In the genomic region with DNA sequence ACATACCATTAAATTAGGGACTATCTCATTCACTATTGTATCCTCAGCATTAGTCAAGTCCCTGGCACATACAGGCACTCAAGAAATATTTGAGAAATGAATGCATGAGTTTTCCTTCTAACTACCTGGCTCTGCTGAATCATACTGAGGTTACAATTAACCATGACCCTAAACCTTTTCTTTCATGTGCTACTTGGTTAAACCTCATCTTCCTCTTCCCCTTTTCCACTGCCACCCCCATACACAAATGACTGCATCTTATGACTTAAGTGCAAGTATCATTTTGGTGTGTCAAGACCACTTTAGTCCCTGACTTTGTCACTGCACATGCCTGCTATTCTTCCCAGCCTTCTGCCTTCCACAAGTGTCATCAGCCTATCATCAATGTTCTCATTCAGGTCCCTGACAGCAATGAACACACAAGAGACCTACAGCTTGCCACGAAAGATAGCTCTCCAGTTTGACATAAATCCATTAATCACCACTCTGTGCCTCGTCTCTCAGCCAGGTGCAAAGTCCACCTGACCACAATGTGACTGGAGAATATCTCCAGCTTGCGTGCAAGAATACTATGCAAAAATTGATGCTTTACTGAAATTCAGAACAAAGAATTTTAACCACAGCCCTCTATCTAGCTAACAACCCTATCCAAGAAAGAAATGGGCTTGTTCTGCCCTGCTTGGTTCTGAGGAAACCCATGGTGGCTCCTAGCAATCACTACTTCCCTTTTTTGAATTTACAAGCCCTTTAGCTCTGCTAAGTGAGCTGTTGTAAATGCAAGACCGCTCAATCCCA, we compare ENCODE assay signal across 8 cellular contexts.
A peak's percentile ranks its signal among the peaks of the same experiment; 100 is the strongest.
DNase-seq lines count a peak whose midpoint lies in the region; FAIRE-seq and TF ChIP-seq lines count a peak whose summit lies in the region.

No MANE protein-coding gene starts in this region.

- peaks cover 84% of the 10 kb centered on the region for H3K79me2 ChIP-seq in GM23248 (ENCODE audit: insufficient read depth)
- H3K79me2 ChIP-seq in keratinocyte (ENCODE audit: control insufficient read depth, insufficient read depth, low read length) = peaks cover 71% of the 10 kb centered on the region

- no peaks in the 10 kb centered on the region for H3K9me3 ChIP-seq in GM23248 (ENCODE audit: low read depth)
- no peaks in the 10 kb centered on the region for H3K9me3 ChIP-seq in keratinocyte (ENCODE audit: control insufficient read depth, low read depth, low read length)
- no peaks in the 10 kb centered on the region for H3K9me3 ChIP-seq in MG63

- peaks cover 10% of the 10 kb centered on the region for H3K9me1 ChIP-seq in keratinocyte (ENCODE audit: control insufficient read depth, extremely low read depth, insufficient read depth, low read length)

- peak; percentile 77 for FAIRE-seq in keratinocyte (lab: Jason Lieb, UNC)

- H3K36me3 ChIP-seq in GM23248 (ENCODE audit: low read depth) (no peaks in the 10 kb centered on the region), keratinocyte (ENCODE audit: control insufficient read depth in 2 of 2, extremely low read depth in 1 of 2, insufficient read depth in 2 of 2, low read length in 2 of 2) (no peaks in the 10 kb centered on the region), MG63 (no peaks in the 10 kb centered on the region)

- H3K4me3 ChIP-seq in GM23248 (no peak overlapping the region), keratinocyte (ENCODE audit: control insufficient read depth in 2 of 3, extremely low read depth in 1 of 3, insufficient read depth in 2 of 3, low read depth in 1 of 3, low read length in 3 of 3) (peak overlapping the region in 1 of 3 experiments; percentile 45), MG63 (no peak overlapping the region)

- no peak overlapping the region for H3K4me3 Mint-ChIP-seq in activated CD4-positive, alpha-beta T cell treated with anti-CD3 and anti-CD28 coated beads, Interleukin-2, amount 10 ng/mL, durations not matched to agents 7 days and 5 days

- POLR2A ChIA-PET in activated CD4-positive, alpha-beta T cell treated with anti-CD3 and anti-CD28 coated beads, Interleukin-2, amount 10 ng/mL, durations not matched to agents 7 days and 5 days (lab: Charles Lee) = no interaction called here

- H2AFZ ChIP-seq in GM23248 (no peak overlapping the region), keratinocyte (ENCODE audit: control insufficient read depth, low read length) (no peak overlapping the region)

- H4K20me1 ChIP-seq in GM23248 (ENCODE audit: insufficient read depth) (peaks cover 37% of the 10 kb centered on the region; the same call in 1 of the 2 replicates), keratinocyte (ENCODE audit: control insufficient read depth, extremely low read depth, insufficient read depth, low read length) (peaks cover 14% of the 10 kb centered on the region)

- H3K4me1 Mint-ChIP-seq in activated CD4-positive, alpha-beta T cell treated with anti-CD3 and anti-CD28 coated beads, Interleukin-2, amount 10 ng/mL, durations not matched to agents 7 days and 5 days = peaks cover 53% of the 10 kb centered on the region

- peaks cover 59% of the 10 kb centered on the region for H3F3A ChIP-seq in GM23248 (ENCODE audit: insufficient read depth)

- WGBS in GM23248 (ENCODE audit: low coverage in 1 of 2, low lambda C conversion rate in 2 of 2, missing lambda C conversion rate in 2 of 2), 2 experiments = 81 to 93% methylated on average over 4 of the region's 4 CpGs

- H3K27me3 Mint-ChIP-seq in activated CD4-positive, alpha-beta T cell treated with anti-CD3 and anti-CD28 coated beads, Interleukin-2, amount 10 ng/mL, durations not matched to agents 7 days and 5 days = no peaks in the 10 kb centered on the region

- no peaks in the 10 kb centered on the region for H3K27me3 ChIP-seq in GM23248 (replicated peaks; ENCODE audit: insufficient read depth)
- no peaks in the 10 kb centered on the region for H3K27me3 ChIP-seq in keratinocyte (ENCODE audit: control insufficient read depth, extremely low read depth, insufficient read depth, low read length)
- H3K27me3 ChIP-seq in MG63 = no peaks in the 10 kb centered on the region

- H3K4me1 ChIP-seq in GM23248 (ENCODE audit: insufficient read depth) (peaks cover 48% of the 10 kb centered on the region), keratinocyte (ENCODE audit: control insufficient read depth, extremely low read depth, insufficient read depth, low read length) (peaks cover 51% of the 10 kb centered on the region)

- dilution Hi-C loops in keratinocyte (cut with MboI; ENCODE audit: extremely low pct_ligation_motif_present, low sequenced_read_pairs) = no loop called here

- DNase-seq in activated CD4-positive, alpha-beta T cell treated with anti-CD3 and anti-CD28 coated beads, Interleukin-2, amount 50 U/mL, for 48 hours = peak; percentile 27 to 54
- no peak for DNase-seq in activated CD4-positive, alpha-beta T cell treated with anti-CD3 and anti-CD28 coated beads, Interleukin-2, amount 10 ng/mL, durations not matched to agents 7 days and 5 days
- DNase-seq in GM23248 = peak; percentile 80
- peak; percentile 68 for DNase-seq in HuH-7.5 (ENCODE audit: low spot score)
- peak; percentile 79 for DNase-seq in SKM-1 (lab: John Stamatoyannopoulos, UW; ENCODE audit: unreplicated experiment)
- DNase-seq in keratinocyte (ENCODE audit: low read depth, low spot score) = peak; percentile 55
- DNase-seq in MG63 = no peak
- DNase-seq in ureter (ENCODE audit: low spot score) = no peak

- H3K27ac ChIP-seq in GM23248 (peak overlapping the region; percentile 37), keratinocyte (ENCODE audit: control insufficient read depth, insufficient read depth, low read length) (peak overlapping the region; percentile 56)

- in situ Hi-C loops in GM23248 (cut with MboI) = no loop called here

- H3K9me3 Mint-ChIP-seq in activated CD4-positive, alpha-beta T cell treated with anti-CD3 and anti-CD28 coated beads, Interleukin-2, amount 10 ng/mL, durations not matched to agents 7 days and 5 days = no peaks in the 10 kb centered on the region

- no peaks in the 10 kb centered on the region for H3K9me2 ChIP-seq in GM23248 (ENCODE audit: insufficient read depth)

- no peak overlapping the region for H3K27ac Mint-ChIP-seq in activated CD4-positive, alpha-beta T cell treated with anti-CD3 and anti-CD28 coated beads, Interleukin-2, amount 10 ng/mL, durations not matched to agents 7 days and 5 days

- no peaks in the 10 kb centered on the region for H3K36me3 Mint-ChIP-seq in activated CD4-positive, alpha-beta T cell treated with anti-CD3 and anti-CD28 coated beads, Interleukin-2, amount 10 ng/mL, durations not matched to agents 7 days and 5 days (ENCODE audit: low read depth)

- no peak for TF ChIP-seq CTCF in keratinocyte (optimal IDR thresholded peaks at IDR 0.05 in 1 of 3, IDR thresholded peaks at IDR 0.05 in 1 of 3, conservative IDR thresholded peaks at IDR 0.05 in 1 of 3; ENCODE audit: extremely low read depth in 1 of 3, insufficient read depth in 2 of 3, low read length in 3 of 3)

- no peak overlapping the region for H3K4me2 ChIP-seq in GM23248 (ENCODE audit: unreplicated experiment)
- peak overlapping the region; percentile 72 for H3K4me2 ChIP-seq in keratinocyte (ENCODE audit: control insufficient read depth, extremely low read depth, insufficient read depth, low read depth, low read length)

- CTCF ChIA-PET in activated CD4-positive, alpha-beta T cell treated with anti-CD3 and anti-CD28 coated beads, Interleukin-2, amount 10 ng/mL, durations not matched to agents 7 days and 5 days (lab: Charles Lee) = interaction anchor here (0.6 to 1.1 kb wide), 2 partner anchors 18 to 56 kb away, joined by 3 read pairs; no protein-coding TSS in a partner anchor

- H3K9ac ChIP-seq in GM23248 (no peak overlapping the region), keratinocyte (ENCODE audit: control insufficient read depth, extremely low read depth, insufficient read depth, low read length) (no peak overlapping the region)

Comparison
In these comparisons a context has a peak if more than half of its experiments do, and no peak if none do; other contexts are left out.
1. DNase-seq: peak in activated CD4-positive, alpha-beta T cell treated with anti-CD3 and anti-CD28 coated beads, Interleukin-2, amount 50 U/mL, for 48 hours (2 of 2), GM23248 (single experiment), HuH-7.5 (single experiment), SKM-1 (single experiment) and keratinocyte (single experiment); none in activated CD4-positive, alpha-beta T cell treated with anti-CD3 and anti-CD28 coated beads, Interleukin-2, amount 10 ng/mL, durations not matched to agents 7 days and 5 days (single experiment), MG63 (single experiment) and ureter (single experiment).